28 cellular contexts compared by ENCODE assay signal in genomic region chr19:8699908-8700307, GRCh38. TPM values are rescaled to one million over a fixed set of nuclear protein-coding genes. Genes with fewer than 3 reads are reported as not detected.
"Had no signal": no experiment of that assay in that cellular context is flagged by ENCODE, and none has a peak within 500 bp of the region (broad histone marks: within the 10 kb centered on the region; RNA-seq: fewer than 3 reads in every experiment).

No MANE protein-coding gene starts in this region.

- H3K9me3 ChIP-seq: prostate gland, right lobe of liver, suprapubic skin, thyroid gland, upper lobe of left lung, uterus had no signal

- H3K27ac Mint-ChIP-seq: endodermal cell; stimulated activated effector memory CD8-positive, alpha-beta T cell treated with anti-CD3 and anti-CD28 coated beads, Interleukin-12 subunit alpha, Interleukin-12 subunit beta, amount 100 ng/mL, for 72 hours had no signal

- H2AFZ ChIP-seq: hepatocyte, parathyroid adenoma had no signal

- H3K27me3 ChIP-seq: hepatocyte, right lobe of liver, thyroid gland, upper lobe of left lung, uterus had no signal

- H3K27ac ChIP-seq: hepatocyte, parathyroid adenoma, prostate gland, right lobe of liver, suprapubic skin, thyroid gland, upper lobe of left lung, uterus had no signal

- H3K9me3 Mint-ChIP-seq: natural killer cell treated with Interleukin-12 subunit alpha and Interleukin-12 subunit beta and Interleukin-15 and Interleukin-18, amount 100 ng/mL, for 72 hours; stimulated activated effector memory CD8-positive, alpha-beta T cell treated with anti-CD3 and anti-CD28 coated beads, Interleukin-12 subunit alpha, Interleukin-12 subunit beta, amount 100 ng/mL, for 72 hours had no signal

- ATAC-seq: left colon; left ventricle myocardium superior; natural killer cell treated with Interleukin-12 subunit alpha and Interleukin-12 subunit beta and Interleukin-15 and Interleukin-18, amount 100 ng/mL, for 72 hours; right lobe of liver; stimulated activated effector memory CD8-positive, alpha-beta T cell treated with anti-CD3 and anti-CD28 coated beads, Interleukin-12 subunit alpha, Interleukin-12 subunit beta, amount 100 ng/mL, for 72 hours; stimulated activated naive CD8-positive, alpha-beta T cell treated with anti-CD3 and anti-CD28 coated beads, Interleukin-15, Interleukin-2, amounts not matched to agents 100 U/mL and 50 U/mL, for 24 hours had no signal

- H3K4me2 ChIP-seq: hepatocyte had no signal

- H3K36me3 ChIP-seq: prostate gland, right lobe of liver, suprapubic skin, thyroid gland, upper lobe of left lung, uterus had no signal

- H3K4me3 ChIP-seq: hepatocyte, lung, prostate gland, right lobe of liver, suprapubic skin, thyroid gland, upper lobe of left lung, uterus had no signal

- H3K4me1 ChIP-seq: parathyroid adenoma, prostate gland, right lobe of liver, suprapubic skin, thyroid gland, upper lobe of left lung, uterus had no signal

- H3K4me1 Mint-ChIP-seq: endodermal cell had no signal

- H3K79me2 ChIP-seq: hepatocyte, parathyroid adenoma had no signal

- DNase-seq: dermis blood vessel endothelial cell; effector CD4-positive, alpha-beta T cell; endodermal cell; erythroblast; foreskin melanocyte; head of caudate nucleus; left colon; left ventricle myocardium superior; mesenchymal stem cell; midbrain; occipital lobe; right lobe of liver; stimulated activated CD4-positive, alpha-beta T cell treated with anti-CD3 and anti-CD28 coated beads, Interleukin-4, amount 100 ng/mL, for 1 hour; stimulated activated CD8-positive, alpha-beta memory T cell treated with anti-CD3 and anti-CD28 coated beads, Interleukin-4, amount 100 ng/mL, for 48 hours; stimulated activated naive CD8-positive, alpha-beta T cell treated with anti-CD3 and anti-CD28 coated beads, Interleukin-15, Interleukin-2, amounts not matched to agents 100 U/mL and 50 U/mL, for 24 hours; thyroid gland; upper lobe of left lung; uterus had no signal

- H3K36me3 Mint-ChIP-seq: natural killer cell treated with Interleukin-12 subunit alpha and Interleukin-12 subunit beta and Interleukin-15 and Interleukin-18, amount 100 ng/mL, for 72 hours; stimulated activated effector memory CD8-positive, alpha-beta T cell treated with anti-CD3 and anti-CD28 coated beads, Interleukin-12 subunit alpha, Interleukin-12 subunit beta, amount 100 ng/mL, for 72 hours had no signal

- H3K9ac ChIP-seq: parathyroid adenoma had no signal

- H3K4me3 Mint-ChIP-seq: endodermal cell; natural killer cell treated with Interleukin-12 subunit alpha and Interleukin-12 subunit beta and Interleukin-15 and Interleukin-18, amount 100 ng/mL, for 72 hours; stimulated activated effector memory CD8-positive, alpha-beta T cell treated with anti-CD3 and anti-CD28 coated beads, Interleukin-12 subunit alpha, Interleukin-12 subunit beta, amount 100 ng/mL, for 72 hours had no signal

RNA-seq across cellular contexts. Expression of gene ACTL9, which starts 1.3 kb away (rescaled TPM):
- total RNA-seq: dermis blood vessel endothelial cell; endodermal cell; endothelial cell of umbilical vein; hepatocyte; kidney epithelial cell; left colon; left ventricle myocardium superior; lung; natural killer cell treated with Interleukin-12 subunit alpha and Interleukin-12 subunit beta and Interleukin-15 and Interleukin-18, amount 100 ng/mL, for 72 hours; occipital lobe; renal cortical epithelial cell; right lobe of liver; suprapubic skin; upper lobe of left lung; uterus had no signal

RNA-seq across cellular contexts. Expression of gene OR2Z1, which starts 21.5 kb away (rescaled TPM):
- total RNA-seq: dermis blood vessel endothelial cell; endodermal cell; endothelial cell of umbilical vein; hepatocyte; kidney epithelial cell; left colon; left ventricle myocardium superior; lung; natural killer cell treated with Interleukin-12 subunit alpha and Interleukin-12 subunit beta and Interleukin-15 and Interleukin-18, amount 100 ng/mL, for 72 hours; occipital lobe; prostate gland; renal cortical epithelial cell; right lobe of liver; thyroid gland; upper lobe of left lung; uterus had no signal
